Comparison of ENCODE assay signal across 8 cellular contexts in the genomic region with DNA sequence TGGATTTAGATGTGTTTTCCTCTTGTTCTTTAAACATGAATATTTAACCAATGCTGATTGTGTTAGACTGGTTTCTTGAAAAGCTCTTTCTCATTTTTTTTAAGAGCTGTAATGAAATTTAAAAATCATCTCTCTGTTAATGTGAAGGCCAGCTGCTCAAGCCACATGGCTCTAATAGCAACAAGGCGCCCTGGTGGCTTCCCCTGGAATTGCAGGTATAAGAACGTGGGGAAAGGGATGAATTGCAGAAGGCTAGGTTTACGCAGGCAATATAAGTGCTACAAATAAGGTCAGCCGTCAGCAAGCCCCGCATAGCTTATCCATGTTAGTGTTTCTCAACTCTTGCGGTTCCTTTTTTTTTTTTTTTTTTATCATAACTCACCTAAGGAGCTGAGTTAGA.
DNase-seq lines count a peak whose midpoint lies in the region; ATAC-seq lines count a peak whose summit lies in the region.

No MANE protein-coding gene starts in this region.

- H3K4me3 ChIP-seq in NT2/D1 (ENCODE audit: insufficient read length, low read depth) = no peak overlapping the region

- no peaks in the 10 kb centered on the region for H3K4me1 ChIP-seq in NT2/D1 (ENCODE audit: insufficient read depth, insufficient read length)

- H3K27me3 ChIP-seq in NT2/D1 (ENCODE audit: insufficient read depth, insufficient read length) = no peaks in the 10 kb centered on the region

- H3K9me3 ChIP-seq in NT2/D1 (ENCODE audit: insufficient read depth, low read length) = no peaks in the 10 kb centered on the region

- no peaks in the 10 kb centered on the region for H3K9me3 Mint-ChIP-seq in naive thymus-derived CD8-positive, alpha-beta T cell

- DNase-seq in COLO668 (lab: John Stamatoyannopoulos, UW; ENCODE audit: unreplicated experiment) (peak; percentile 3), NT2/D1 (ENCODE audit: low read depth, low spot score) (peak; percentile 39), germinal center (ENCODE audit: low spot score) (peak; percentile 30)
- no peak for DNase-seq in naive thymus-derived CD8-positive, alpha-beta T cell
- DNase-seq in activated effector memory CD4-positive, alpha-beta T cell treated with anti-CD3 and anti-CD28 coated beads, Interleukin-2, amount 50 U/mL, for 16 hours = no peak

- H3K9ac ChIP-seq in NT2/D1 (ENCODE audit: insufficient read length, low read depth) = no peak overlapping the region

- peaks cover 0 to 31% (median 17%) of the 10 kb centered on the region in 5 donors for H3K27me3 Mint-ChIP-seq in naive thymus-derived CD8-positive, alpha-beta T cell

- H3K27ac Mint-ChIP-seq in naive thymus-derived CD8-positive, alpha-beta T cell = no peak overlapping the region

- ATAC-seq in GM19023 (IDR thresholded peaks at IDR 0.05; ENCODE audit: unreplicated experiment) = peak; percentile 52
- no peak for ATAC-seq in HG02759 (IDR thresholded peaks at IDR 0.05; ENCODE audit: unreplicated experiment)
- ATAC-seq in naive thymus-derived CD8-positive, alpha-beta T cell = no peak
- no peak for ATAC-seq in HG02588 (IDR thresholded peaks at IDR 0.05; ENCODE audit: unreplicated experiment)

- H3K4me1 Mint-ChIP-seq in naive thymus-derived CD8-positive, alpha-beta T cell = no peaks in the 10 kb centered on the region

- POLR2A ChIA-PET in naive thymus-derived CD8-positive, alpha-beta T cell (lab: Charles Lee) = no interaction called here

- H3K36me3 Mint-ChIP-seq in naive thymus-derived CD8-positive, alpha-beta T cell = no peaks in the 10 kb centered on the region

- H3K4me3 Mint-ChIP-seq in naive thymus-derived CD8-positive, alpha-beta T cell = no peak overlapping the region

- no peaks in the 10 kb centered on the region for H3K36me3 ChIP-seq in NT2/D1 (ENCODE audit: insufficient read depth, insufficient read length, low read length)

Comparison
In these comparisons a context has a peak if more than half of its experiments do, and no peak if none do; other contexts are left out.
1. DNase-seq: peak in COLO668 (single experiment), NT2/D1 (single experiment) and germinal center (single experiment); none in naive thymus-derived CD8-positive, alpha-beta T cell (0 of 10) and activated effector memory CD4-positive, alpha-beta T cell treated with anti-CD3 and anti-CD28 coated beads, Interleukin-2, amount 50 U/mL, for 16 hours (single experiment).